3 cellular contexts compared by ENCODE assay signal in the genomic region with DNA sequence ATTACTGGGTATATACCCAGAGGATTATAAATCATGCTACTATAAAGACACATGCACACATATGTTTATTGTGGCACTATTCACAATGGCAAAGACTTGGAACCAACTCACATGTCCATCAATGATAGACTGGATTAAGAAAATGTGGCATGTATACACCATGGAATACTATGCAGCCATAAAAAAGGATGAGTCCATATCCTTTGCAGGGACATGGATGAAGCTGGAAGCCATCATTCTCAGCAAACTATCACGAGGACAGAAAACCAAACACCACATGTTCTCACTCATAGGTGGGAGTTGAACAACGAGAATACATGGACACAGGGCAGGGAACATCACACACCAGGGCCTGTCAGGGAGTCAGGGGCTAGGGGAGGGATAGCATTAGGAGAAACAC. TPM values are rescaled to one million over a fixed set of nuclear protein-coding genes. Genes with fewer than 3 reads are reported as not detected.
"Had no signal": no experiment of that assay in that cellular context is flagged by ENCODE, and none has a peak within 500 bp of the region (broad histone marks: within the 10 kb centered on the region; RNA-seq: fewer than 3 reads in every experiment).

No MANE protein-coding gene starts in this region.

RNA-seq across cellular contexts. Expression of a gene that starts 52.8 kb away (rescaled TPM):
- total RNA-seq: M059J, MCF 10A, NCI-H460 had no signal
